ENCODE assay signal across 1 cellular context in the genomic region with DNA sequence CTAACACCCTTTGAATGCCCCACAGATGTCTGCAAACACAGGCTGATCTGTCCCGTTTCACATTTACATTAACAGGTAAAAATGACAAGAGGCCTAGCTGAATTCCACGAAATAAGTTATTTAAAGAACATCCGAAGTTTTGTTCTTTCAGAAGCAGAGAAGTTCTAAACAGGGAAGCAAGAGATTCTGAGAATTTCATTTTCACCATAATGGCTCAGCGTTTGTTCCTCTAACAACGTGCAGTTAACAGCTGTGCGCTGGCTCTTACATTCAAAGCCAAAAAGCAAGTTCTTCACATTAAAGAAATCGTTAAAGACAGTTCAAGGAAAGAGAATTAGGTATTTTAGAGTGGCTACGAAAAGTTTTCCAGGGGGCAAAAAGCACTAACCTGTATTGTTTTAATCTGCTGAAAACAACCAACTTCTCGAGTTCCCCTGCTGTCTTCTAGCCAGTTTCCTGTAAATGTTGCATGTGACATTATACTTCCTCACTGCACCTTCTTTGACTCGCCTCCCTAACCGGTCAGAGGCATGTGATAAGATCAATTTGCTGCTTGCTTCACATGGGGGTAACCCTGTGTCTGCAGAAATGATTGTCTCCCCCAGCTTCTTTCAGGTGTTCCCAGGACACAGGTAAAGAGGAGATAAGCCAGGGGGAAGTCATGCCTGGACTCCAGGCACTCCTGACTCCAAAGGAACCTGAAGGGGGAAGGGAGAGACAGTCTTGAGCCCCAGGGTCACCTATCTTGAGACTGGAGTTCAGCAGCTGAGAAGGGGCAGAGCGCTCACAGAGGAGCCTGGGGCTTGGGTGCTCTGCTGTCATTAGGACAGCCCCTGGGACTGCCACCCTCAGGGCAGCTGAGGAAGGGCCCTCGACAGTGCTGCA.
TF ChIP-seq lines count a peak whose summit lies in the region.

No MANE protein-coding gene starts in this region.

TF ChIP-seq in GM12878, 131 proteins besides CTCF, POLR2A, EP300 and RAD21 (continued from another document):
- TF ChIP-seq, protein P1, sequence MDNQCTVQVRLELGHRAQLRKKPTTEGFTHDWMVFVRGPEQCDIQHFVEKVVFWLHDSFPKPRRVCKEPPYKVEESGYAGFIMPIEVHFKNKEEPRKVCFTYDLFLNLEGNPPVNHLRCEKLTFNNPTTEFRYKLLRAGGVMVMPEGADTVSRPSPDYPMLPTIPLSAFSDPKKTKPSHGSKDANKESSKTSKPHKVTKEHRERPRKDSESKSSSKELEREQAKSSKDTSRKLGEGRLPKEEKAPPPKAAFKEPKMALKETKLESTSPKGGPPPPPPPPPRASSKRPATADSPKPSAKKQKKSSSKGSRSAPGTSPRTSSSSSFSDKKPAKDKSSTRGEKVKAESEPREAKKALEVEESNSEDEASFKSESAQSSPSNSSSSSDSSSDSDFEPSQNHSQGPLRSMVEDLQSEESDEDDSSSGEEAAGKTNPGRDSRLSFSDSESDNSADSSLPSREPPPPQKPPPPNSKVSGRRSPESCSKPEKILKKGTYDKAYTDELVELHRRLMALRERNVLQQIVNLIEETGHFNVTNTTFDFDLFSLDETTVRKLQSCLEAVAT (IDR thresholded peaks at IDR 0.05) = peak; percentile 54; the same call in 1 of the 2 replicates
- TF ChIP-seq SMAD5 (IDR thresholded peaks at IDR 0.05; ENCODE audit: low read depth) = peak; percentile 49; the same call in 1 of the 2 replicates
- 0 out of 2 replicates have a peak, but pooled peaks have one; percentile 16 for TF ChIP-seq ATF7 (IDR thresholded peaks at IDR 0.05; ENCODE audit: low read depth)
- TF ChIP-seq TAF1 (IDR thresholded peaks at IDR 0.05; ENCODE audit: borderline replicate concordance, low read depth, low read length) = peak; percentile 69; the same call in 1 of the 2 replicates
- no peak for TF ChIP-seq JUND (IDR thresholded peaks at IDR 0.05; ENCODE audit: low read depth, low read length)
- TF ChIP-seq RELA (IDR thresholded peaks at IDR 0.05; ENCODE audit: borderline replicate concordance, partially characterized antibody) = no peak
- peak; percentile 73 for TF ChIP-seq ZNF687 (IDR thresholded peaks at IDR 0.05)
- TF ChIP-seq GATAD2B (conservative IDR thresholded peaks at IDR 0.05; ENCODE audit: low read depth) = no peak
- TF ChIP-seq GABPA (IDR thresholded peaks at IDR 0.05; ENCODE audit: low read depth) = peak; percentile 14; the same call in 1 of the 2 replicates
- TF ChIP-seq ETV6 (conservative IDR thresholded peaks at IDR 0.05 in 1 of 2, IDR thresholded peaks at IDR 0.05 in 1 of 2; ENCODE audit: borderline replicate concordance in 1 of 2, low read depth in 1 of 2) = peak in 1 of 2 experiments; percentile 53; a peak in 2 of 4 replicates
- TF ChIP-seq, protein P2, sequence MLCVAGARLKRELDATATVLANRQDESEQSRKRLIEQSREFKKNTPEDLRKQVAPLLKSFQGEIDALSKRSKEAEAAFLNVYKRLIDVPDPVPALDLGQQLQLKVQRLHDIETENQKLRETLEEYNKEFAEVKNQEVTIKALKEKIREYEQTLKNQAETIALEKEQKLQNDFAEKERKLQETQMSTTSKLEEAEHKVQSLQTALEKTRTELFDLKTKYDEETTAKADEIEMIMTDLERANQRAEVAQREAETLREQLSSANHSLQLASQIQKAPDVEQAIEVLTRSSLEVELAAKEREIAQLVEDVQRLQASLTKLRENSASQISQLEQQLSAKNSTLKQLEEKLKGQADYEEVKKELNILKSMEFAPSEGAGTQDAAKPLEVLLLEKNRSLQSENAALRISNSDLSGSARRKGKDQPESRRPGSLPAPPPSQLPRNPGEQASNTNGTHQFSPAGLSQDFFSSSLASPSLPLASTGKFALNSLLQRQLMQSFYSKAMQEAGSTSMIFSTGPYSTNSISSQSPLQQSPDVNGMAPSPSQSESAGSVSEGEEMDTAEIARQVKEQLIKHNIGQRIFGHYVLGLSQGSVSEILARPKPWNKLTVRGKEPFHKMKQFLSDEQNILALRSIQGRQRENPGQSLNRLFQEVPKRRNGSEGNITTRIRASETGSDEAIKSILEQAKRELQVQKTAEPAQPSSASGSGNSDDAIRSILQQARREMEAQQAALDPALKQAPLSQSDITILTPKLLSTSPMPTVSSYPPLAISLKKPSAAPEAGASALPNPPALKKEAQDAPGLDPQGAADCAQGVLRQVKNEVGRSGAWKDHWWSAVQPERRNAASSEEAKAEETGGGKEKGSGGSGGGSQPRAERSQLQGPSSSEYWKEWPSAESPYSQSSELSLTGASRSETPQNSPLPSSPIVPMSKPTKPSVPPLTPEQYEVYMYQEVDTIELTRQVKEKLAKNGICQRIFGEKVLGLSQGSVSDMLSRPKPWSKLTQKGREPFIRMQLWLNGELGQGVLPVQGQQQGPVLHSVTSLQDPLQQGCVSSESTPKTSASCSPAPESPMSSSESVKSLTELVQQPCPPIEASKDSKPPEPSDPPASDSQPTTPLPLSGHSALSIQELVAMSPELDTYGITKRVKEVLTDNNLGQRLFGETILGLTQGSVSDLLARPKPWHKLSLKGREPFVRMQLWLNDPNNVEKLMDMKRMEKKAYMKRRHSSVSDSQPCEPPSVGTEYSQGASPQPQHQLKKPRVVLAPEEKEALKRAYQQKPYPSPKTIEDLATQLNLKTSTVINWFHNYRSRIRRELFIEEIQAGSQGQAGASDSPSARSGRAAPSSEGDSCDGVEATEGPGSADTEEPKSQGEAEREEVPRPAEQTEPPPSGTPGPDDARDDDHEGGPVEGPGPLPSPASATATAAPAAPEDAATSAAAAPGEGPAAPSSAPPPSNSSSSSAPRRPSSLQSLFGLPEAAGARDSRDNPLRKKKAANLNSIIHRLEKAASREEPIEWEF (IDR thresholded peaks at IDR 0.05; ENCODE audit: insufficient replicate concordance, low read depth, low read length) = no peak
- 0 out of 2 replicates have a peak, but pooled peaks have one; percentile 61 for TF ChIP-seq NBN (IDR thresholded peaks at IDR 0.05)
- TF ChIP-seq SIN3A (IDR thresholded peaks at IDR 0.05; ENCODE audit: low read depth, low read length) = peak; percentile 83; the same call in 1 of the 2 replicates
- TF ChIP-seq CREM (IDR thresholded peaks at IDR 0.05; ENCODE audit: low read depth) = no peak
- TF ChIP-seq MEF2B (IDR thresholded peaks at IDR 0.05; ENCODE audit: partially characterized antibody, poor library complexity, severe bottlenecking) = peak; percentile 75
- TF ChIP-seq MXI1 (IDR thresholded peaks at IDR 0.05; ENCODE audit: low read depth, low read length) = peak; percentile 76; the same call in 1 of the 2 replicates
- TF ChIP-seq SPI1 (IDR thresholded peaks at IDR 0.05; ENCODE audit: borderline replicate concordance, insufficient read depth, low read depth, low read length) = peak; percentile 67
- TF ChIP-seq HDGF (IDR thresholded peaks at IDR 0.05) = peak; percentile 74; the same call in 1 of the 2 replicates
- TF ChIP-seq EZH2 (IDR thresholded peaks at IDR 0.05; ENCODE audit: borderline replicate concordance, control insufficient read depth, low read depth, low read length) = no peak
- TF ChIP-seq POLR2AphosphoS5 (IDR thresholded peaks at IDR 0.05; ENCODE audit: low read length) = peak; percentile 75
